In genomic region chr7:35185908-35186731, GRCh38 we compare ENCODE assay signal across 1 cellular context.
A peak's percentile ranks its signal among the peaks of the same experiment; 100 is the strongest.
TF ChIP-seq lines count a peak whose summit lies in the region.

No MANE protein-coding gene starts in this region.

TF ChIP-seq in H1, 55 proteins besides CTCF, POLR2A, EP300 and RAD21 (continued from another document):
- TF ChIP-seq CHD7 (IDR thresholded peaks at IDR 0.05; ENCODE audit: insufficient replicate concordance, low read length) (no peak), RNF2 (IDR thresholded peaks at IDR 0.05; ENCODE audit: borderline replicate concordance, low read depth, low read length, missing control alignments, poor library complexity, severe bottlenecking) (no peak), FOSL1 (IDR thresholded peaks at IDR 0.05; ENCODE audit: insufficient read depth, low read depth, low read length) (no peak), RBBP5 (IDR thresholded peaks at IDR 0.05; ENCODE audit: borderline replicate concordance, low read depth, low read length) (0 out of 2 replicates have a peak, but pooled peaks have one; percentile 21), ATF3 (IDR thresholded peaks at IDR 0.05; ENCODE audit: insufficient read depth, low read depth, low read length) (no peak), ASH2L (IDR thresholded peaks at IDR 0.05; ENCODE audit: low read length) (no peak), ZNF274 (IDR thresholded peaks at IDR 0.05; ENCODE audit: borderline replicate concordance, extremely low read depth, low read length) (no peak), POU5F1 (IDR thresholded peaks at IDR 0.05; ENCODE audit: low read depth, low read length) (no peak), GTF2F1 (IDR thresholded peaks at IDR 0.05; ENCODE audit: borderline replicate concordance, low read depth, low read length) (no peak), JUND (IDR thresholded peaks at IDR 0.05; ENCODE audit: low read length) (no peak), SRF (IDR thresholded peaks at IDR 0.05; ENCODE audit: low read depth, low read length) (no peak), CBX5 (IDR thresholded peaks at IDR 0.05; ENCODE audit: low read depth, low read length) (no peak), TEAD4 (IDR thresholded peaks at IDR 0.05; ENCODE audit: low read depth, low read length) (no peak), SP2 (IDR thresholded peaks at IDR 0.05; ENCODE audit: low read length) (no peak), RXRA (IDR thresholded peaks at IDR 0.05; ENCODE audit: insufficient read depth, low read depth, low read length) (no peak), KDM1A (IDR thresholded peaks at IDR 0.05; ENCODE audit: borderline replicate concordance, low read length) (no peak), BRCA1 (IDR thresholded peaks at IDR 0.05; ENCODE audit: low read depth, low read length) (no peak), HDAC6 (IDR thresholded peaks at IDR 0.05; ENCODE audit: low read depth, low read length) (no peak), KDM5A (IDR thresholded peaks at IDR 0.05; ENCODE audit: low read length) (no peak), CHD1 (IDR thresholded peaks at IDR 0.05; ENCODE audit: low read depth, low read length) (no peak), SUZ12 (IDR thresholded peaks at IDR 0.05; ENCODE audit: low read length) (peak; percentile 56; the same call in 1 of the 2 replicates), SP4 (IDR thresholded peaks at IDR 0.05; ENCODE audit: low read length) (no peak), KDM4A (IDR thresholded peaks at IDR 0.05; ENCODE audit: low read depth, low read length, severe bottlenecking) (peak; percentile 98), TAF7 (optimal IDR thresholded peaks at IDR 0.05; ENCODE audit: borderline replicate concordance, low read depth, low read length) (no peak), TBP (IDR thresholded peaks at IDR 0.05; ENCODE audit: low read depth, low read length) (no peak), CHD2 (IDR thresholded peaks at IDR 0.05; ENCODE audit: low read length) (no peak), E2F6 (IDR thresholded peaks at IDR 0.05) (peak; percentile 97), NRF1 (IDR thresholded peaks at IDR 0.05; ENCODE audit: low read depth, low read length) (peak; percentile 22; the same call in 1 of the 2 replicates)
